In the genomic region with DNA sequence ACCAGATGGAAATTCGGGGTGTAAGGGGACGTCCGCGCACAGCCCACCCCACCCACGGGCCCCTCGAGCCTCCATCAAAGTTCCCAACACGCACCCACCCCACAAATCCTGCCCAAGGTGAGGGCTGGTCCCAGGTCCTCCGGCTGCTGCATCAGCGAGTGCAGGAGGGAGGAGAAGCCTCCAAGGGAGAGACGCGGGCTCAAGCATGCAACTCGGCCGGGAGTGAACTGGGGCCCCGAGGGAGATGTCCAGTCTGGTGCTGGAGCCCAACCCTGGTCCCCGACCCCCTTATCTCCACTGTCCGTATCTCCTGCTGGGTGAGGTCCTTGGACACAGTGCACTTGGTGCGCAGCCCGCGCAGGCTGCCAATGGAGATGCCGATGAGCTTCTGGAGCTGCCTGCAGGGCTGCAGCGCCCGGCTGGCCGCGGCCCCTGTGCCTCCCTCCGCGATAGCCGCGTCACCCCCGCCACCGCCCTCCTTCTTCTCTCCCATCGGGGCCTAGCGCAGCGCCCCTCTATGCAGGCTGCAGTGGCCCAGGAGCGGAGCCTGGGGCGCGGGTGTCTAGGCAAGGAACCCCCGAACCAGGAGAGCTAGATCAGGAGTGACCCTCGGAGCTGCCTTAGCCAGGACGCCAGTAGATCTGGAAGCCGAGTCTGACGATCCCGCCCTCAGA, we compare ENCODE assay signal across 1 cellular context.
TF ChIP-seq lines count a peak whose summit lies in the region.

No MANE protein-coding gene starts in this region.

TF ChIP-seq in HepG2, 621 proteins besides CTCF, POLR2A, EP300 and RAD21 (continued from another document):
- TF ChIP-seq, protein P1, sequence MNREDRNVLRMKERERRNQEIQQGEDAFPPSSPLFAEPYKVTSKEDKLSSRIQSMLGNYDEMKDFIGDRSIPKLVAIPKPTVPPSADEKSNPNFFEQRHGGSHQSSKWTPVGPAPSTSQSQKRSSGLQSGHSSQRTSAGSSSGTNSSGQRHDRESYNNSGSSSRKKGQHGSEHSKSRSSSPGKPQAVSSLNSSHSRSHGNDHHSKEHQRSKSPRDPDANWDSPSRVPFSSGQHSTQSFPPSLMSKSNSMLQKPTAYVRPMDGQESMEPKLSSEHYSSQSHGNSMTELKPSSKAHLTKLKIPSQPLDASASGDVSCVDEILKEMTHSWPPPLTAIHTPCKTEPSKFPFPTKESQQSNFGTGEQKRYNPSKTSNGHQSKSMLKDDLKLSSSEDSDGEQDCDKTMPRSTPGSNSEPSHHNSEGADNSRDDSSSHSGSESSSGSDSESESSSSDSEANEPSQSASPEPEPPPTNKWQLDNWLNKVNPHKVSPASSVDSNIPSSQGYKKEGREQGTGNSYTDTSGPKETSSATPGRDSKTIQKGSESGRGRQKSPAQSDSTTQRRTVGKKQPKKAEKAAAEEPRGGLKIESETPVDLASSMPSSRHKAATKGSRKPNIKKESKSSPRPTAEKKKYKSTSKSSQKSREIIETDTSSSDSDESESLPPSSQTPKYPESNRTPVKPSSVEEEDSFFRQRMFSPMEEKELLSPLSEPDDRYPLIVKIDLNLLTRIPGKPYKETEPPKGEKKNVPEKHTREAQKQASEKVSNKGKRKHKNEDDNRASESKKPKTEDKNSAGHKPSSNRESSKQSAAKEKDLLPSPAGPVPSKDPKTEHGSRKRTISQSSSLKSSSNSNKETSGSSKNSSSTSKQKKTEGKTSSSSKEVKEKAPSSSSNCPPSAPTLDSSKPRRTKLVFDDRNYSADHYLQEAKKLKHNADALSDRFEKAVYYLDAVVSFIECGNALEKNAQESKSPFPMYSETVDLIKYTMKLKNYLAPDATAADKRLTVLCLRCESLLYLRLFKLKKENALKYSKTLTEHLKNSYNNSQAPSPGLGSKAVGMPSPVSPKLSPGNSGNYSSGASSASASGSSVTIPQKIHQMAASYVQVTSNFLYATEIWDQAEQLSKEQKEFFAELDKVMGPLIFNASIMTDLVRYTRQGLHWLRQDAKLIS (CRISPR knock-in tag; IDR thresholded peaks at IDR 0.05) = no peak
- TF ChIP-seq, protein P2, sequence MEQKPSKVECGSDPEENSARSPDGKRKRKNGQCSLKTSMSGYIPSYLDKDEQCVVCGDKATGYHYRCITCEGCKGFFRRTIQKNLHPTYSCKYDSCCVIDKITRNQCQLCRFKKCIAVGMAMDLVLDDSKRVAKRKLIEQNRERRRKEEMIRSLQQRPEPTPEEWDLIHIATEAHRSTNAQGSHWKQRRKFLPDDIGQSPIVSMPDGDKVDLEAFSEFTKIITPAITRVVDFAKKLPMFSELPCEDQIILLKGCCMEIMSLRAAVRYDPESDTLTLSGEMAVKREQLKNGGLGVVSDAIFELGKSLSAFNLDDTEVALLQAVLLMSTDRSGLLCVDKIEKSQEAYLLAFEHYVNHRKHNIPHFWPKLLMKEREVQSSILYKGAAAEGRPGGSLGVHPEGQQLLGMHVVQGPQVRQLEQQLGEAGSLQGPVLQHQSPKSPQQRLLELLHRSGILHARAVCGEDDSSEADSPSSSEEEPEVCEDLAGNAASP (CRISPR knock-in tag; IDR thresholded peaks at IDR 0.05; ENCODE audit: borderline replicate concordance) = no peak
- TF ChIP-seq SALL1 (CRISPR knock-in tag; IDR thresholded peaks at IDR 0.05) (no peak), U2AF1 (optimal IDR thresholded peaks at IDR 0.05; ENCODE audit: low read depth, low read length) (no peak), FOXK2 (IDR thresholded peaks at IDR 0.05) (no peak), MIXL1 (CRISPR knock-in tag; IDR thresholded peaks at IDR 0.05) (no peak), SRF (IDR thresholded peaks at IDR 0.05; ENCODE audit: low read depth, low read length) (no peak), MAFF (IDR thresholded peaks at IDR 0.05; ENCODE audit: low read depth, low read length) (no peak), ZNF773 (CRISPR knock-in tag; IDR thresholded peaks at IDR 0.05; ENCODE audit: borderline replicate concordance) (no peak), PHF5A (CRISPR knock-in tag; IDR thresholded peaks at IDR 0.05; ENCODE audit: low read depth, unreplicated experiment) (no peak)
- TF ChIP-seq, protein P3, sequence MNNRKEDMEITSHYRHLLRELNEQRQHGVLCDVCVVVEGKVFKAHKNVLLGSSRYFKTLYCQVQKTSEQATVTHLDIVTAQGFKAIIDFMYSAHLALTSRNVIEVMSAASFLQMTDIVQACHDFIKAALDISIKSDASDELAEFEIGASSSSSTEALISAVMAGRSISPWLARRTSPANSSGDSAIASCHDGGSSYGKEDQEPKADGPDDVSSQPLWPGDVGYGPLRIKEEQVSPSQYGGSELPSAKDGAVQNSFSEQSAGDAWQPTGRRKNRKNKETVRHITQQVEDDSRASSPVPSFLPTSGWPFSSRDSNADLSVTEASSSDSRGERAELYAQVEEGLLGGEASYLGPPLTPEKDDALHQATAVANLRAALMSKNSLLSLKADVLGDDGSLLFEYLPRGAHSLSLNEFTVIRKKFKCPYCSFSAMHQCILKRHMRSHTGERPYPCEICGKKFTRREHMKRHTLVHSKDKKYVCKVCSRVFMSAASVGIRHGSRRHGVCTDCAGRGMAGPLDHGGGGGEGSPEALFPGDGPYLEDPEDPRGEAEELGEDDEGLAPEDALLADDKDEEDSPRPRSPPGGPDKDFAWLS (CRISPR knock-in tag; IDR thresholded peaks at IDR 0.05; ENCODE audit: borderline replicate concordance) = no peak
TF ChIP-seq in HepG2: peak in this region for 0.
